ENCODE assay signal across 9 cellular contexts in the genomic region with DNA sequence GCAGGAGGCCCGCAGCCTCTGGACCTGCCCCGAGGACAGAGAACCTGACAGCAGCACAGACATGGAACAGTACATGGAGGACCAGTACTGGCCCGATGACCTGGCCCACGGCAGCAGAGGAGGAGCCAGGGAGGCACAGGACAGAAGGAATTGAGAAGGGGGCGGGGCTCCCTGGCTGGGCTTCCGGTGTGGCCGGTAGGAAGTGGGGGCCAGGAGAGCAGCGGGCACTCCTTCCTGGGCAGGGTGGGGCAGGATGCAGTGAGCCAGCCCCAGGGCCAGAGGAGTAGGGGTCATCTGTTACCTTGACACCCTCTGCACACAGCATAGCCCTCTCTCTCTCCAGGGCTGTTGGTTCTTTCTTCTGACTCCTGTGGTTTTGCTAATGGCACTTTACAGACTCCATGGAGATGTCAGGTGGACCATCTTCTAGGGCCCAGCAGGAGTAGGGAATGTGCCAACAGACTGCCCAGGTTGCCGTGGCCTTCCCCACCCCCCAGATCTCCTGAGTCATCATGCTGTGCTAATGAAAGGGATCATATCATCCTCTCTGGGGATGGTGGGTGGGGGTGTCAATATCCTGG. TPM values are rescaled to one million over a fixed set of nuclear protein-coding genes. Genes with fewer than 3 reads are reported as not detected.
A peak's percentile ranks its signal among the peaks of the same experiment; 100 is the strongest.
DNase-seq lines count a peak whose midpoint lies in the region; ATAC-seq and TF ChIP-seq lines count a peak whose summit lies in the region.
"Had no signal": no experiment of that assay in that cellular context is flagged by ENCODE, and none has a peak within 500 bp of the region (broad histone marks: within the 10 kb centered on the region; RNA-seq: fewer than 3 reads in every experiment).

No MANE protein-coding gene starts in this region.

- H3K4me1 Mint-ChIP-seq in endothelial cell (ENCODE audit: unreplicated experiment) = peaks cover 11% of the 10 kb centered on the region

- ATAC-seq in DND-41 (ENCODE audit: insufficient read depth, low read depth) = no peak
- peak; percentile 84 for ATAC-seq in PC-3
- ATAC-seq in GM21515 (IDR thresholded peaks at IDR 0.05; ENCODE audit: unreplicated experiment) = no peak

- H3K9me2 ChIP-seq in PC-3 (replicated peaks; ENCODE audit: low read length) = no peaks in the 10 kb centered on the region

- TF ChIP-seq CTCF in DND-41 (IDR thresholded peaks at IDR 0.05; ENCODE audit: borderline replicate concordance, extremely low read depth, low read length, poor library complexity, severe bottlenecking) (no peak), PC-3 (conservative IDR thresholded peaks at IDR 0.05; ENCODE audit: low read depth, low read length) (no peak), endothelial cell (IDR thresholded peaks at IDR 0.05; ENCODE audit: unreplicated experiment) (no peak)

- H3K9me3 Mint-ChIP-seq in endothelial cell (ENCODE audit: unreplicated experiment) = no peaks in the 10 kb centered on the region

- DNase-seq in DND-41 (no peak), PC-3 (peak; percentile 57), endothelial cell (ENCODE audit: low spot score) (no peak), posterior vena cava (ENCODE audit: low spot score) (peak; percentile 83), NCI-H2029 (lab: John Stamatoyannopoulos, UW) (no peak), AG20443 (ENCODE audit: low spot score) (no peak)
- DNase-seq in effector CD8-positive, alpha-beta T cell (lab: John Stamatoyannopoulos, UW) = no peak
- DNase-seq: NCI-H774 had no signal

- intact Hi-C loops in PC-3 (cut with micrococcal nuclease) (no loop called here), posterior vena cava (cut with DNase I) (no loop called here)

- H3K27me3 ChIP-seq in DND-41 (ENCODE audit: insufficient read depth, low read length, poor library complexity) (no peaks in the 10 kb centered on the region), PC-3 (ENCODE audit: low read length) (no peaks in the 10 kb centered on the region)

- H3K4me1 ChIP-seq in DND-41 (ENCODE audit: insufficient read depth, low read length) (peaks cover 47% of the 10 kb centered on the region), PC-3 (ENCODE audit: insufficient read depth, low read length) (peaks cover 48% of the 10 kb centered on the region)

- H4K20me1 ChIP-seq in DND-41 (ENCODE audit: insufficient read depth, low read length) (peaks cover 50% of the 10 kb centered on the region; the same call in 1 of the 2 replicates), PC-3 (ENCODE audit: low read length) (peaks cover 23% of the 10 kb centered on the region; the same call in 1 of the 2 replicates)

- H3K9me3 ChIP-seq in DND-41 (ENCODE audit: insufficient read depth, low read length, severe bottlenecking) = no peaks in the 10 kb centered on the region
- H3K9me3 ChIP-seq in PC-3 (ENCODE audit: low read length) = no peaks in the 10 kb centered on the region

- H2AFZ ChIP-seq in DND-41 (ENCODE audit: low read depth, low read length) (no peak overlapping the region), PC-3 (ENCODE audit: low read length) (no peak overlapping the region)

- H3K9ac ChIP-seq in DND-41 (ENCODE audit: low read depth, low read length) (no peak overlapping the region), PC-3 (ENCODE audit: low read length) (peak overlapping the region; percentile 50)

- POLR2A ChIA-PET in PC-3 (lab: Charles Lee; ENCODE audit: unreplicated experiment) = no interaction called here

- peak overlapping the region; percentile 36; the same call in 1 of the 2 replicates for H3K27ac ChIP-seq in DND-41 (ENCODE audit: low read length)
- H3K27ac ChIP-seq in PC-3 (ENCODE audit: low read length) = peak overlapping the region; percentile 81

- H3K36me3 Mint-ChIP-seq in endothelial cell (ENCODE audit: low read depth, unreplicated experiment) = peaks cover 20% of the 10 kb centered on the region

- no peak overlapping the region for H3K4me3 ChIP-seq in DND-41 (ENCODE audit: low read depth in 1 of 2, low read length in 2 of 2)
- H3K4me3 ChIP-seq in PC-3 (ENCODE audit: low read length) = no peak overlapping the region

- CTCF ChIA-PET in PC-3 (lab: Charles Lee) = no interaction called here

- peak overlapping the region; percentile 31 for H3K4me3 Mint-ChIP-seq in endothelial cell (ENCODE audit: unreplicated experiment)

- BruUV-seq in PC-3 (replicated peaks; lab: Mats Ljungman, UMichigan) = no TSS peak

- H3F3A ChIP-seq in PC-3 (ENCODE audit: low read length, unreplicated experiment) = no peaks in the 10 kb centered on the region

- H3K27ac Mint-ChIP-seq in endothelial cell (ENCODE audit: unreplicated experiment) = no peak overlapping the region

- H3K27me3 Mint-ChIP-seq in endothelial cell (ENCODE audit: unreplicated experiment) = peaks cover 5% of the 10 kb centered on the region

- H3K79me2 ChIP-seq in DND-41 (ENCODE audit: insufficient read depth, low read length) (peaks cover 56% of the 10 kb centered on the region), PC-3 (ENCODE audit: low read length) (peaks cover 66% of the 10 kb centered on the region)

- H3K4me2 ChIP-seq in DND-41 (ENCODE audit: insufficient read depth, low read length) = no peak overlapping the region
- H3K4me2 ChIP-seq in PC-3 (ENCODE audit: low read length) = peak overlapping the region; percentile 31

- H3K36me3 ChIP-seq in DND-41 (ENCODE audit: insufficient read depth, low read length) (peaks cover 67% of the 10 kb centered on the region), PC-3 (ENCODE audit: low read depth, low read length) (peaks cover 61% of the 10 kb centered on the region)

RNA-seq across cellular contexts. Expression of gene ISG20, which starts 8.6 kb away (rescaled TPM):
- total RNA-seq in PC-3 (2014; rRNA removed) = 48.6 and 64.0 TPM in 2 replicates
- 6.6 TPM for total RNA-seq in endothelial cell (ENCODE audit: unreplicated experiment)
- 1 to 10 TPM; 6.9 to 7.4 TPM for total RNA-seq in posterior vena cava

RNA-seq across cellular contexts. Expression of gene AEN, which starts 9.1 kb away (rescaled TPM):
- total RNA-seq in PC-3 (2014; rRNA removed) = 81.3 and 98.7 TPM in 2 replicates
- total RNA-seq in endothelial cell (ENCODE audit: unreplicated experiment) = 31.5 TPM
- 10 to 100 TPM; 12.2 to 24.3 TPM for total RNA-seq in posterior vena cava

Comparison
In these comparisons a context has a peak if more than half of its experiments do, and no peak if none do; other contexts are left out.
1. DNase-seq: peak in PC-3 (single experiment) and posterior vena cava (single experiment); none in DND-41 (single experiment), endothelial cell (single experiment), NCI-H2029 (single experiment), AG20443 (single experiment) and effector CD8-positive, alpha-beta T cell (single experiment).